In the genomic region with DNA sequence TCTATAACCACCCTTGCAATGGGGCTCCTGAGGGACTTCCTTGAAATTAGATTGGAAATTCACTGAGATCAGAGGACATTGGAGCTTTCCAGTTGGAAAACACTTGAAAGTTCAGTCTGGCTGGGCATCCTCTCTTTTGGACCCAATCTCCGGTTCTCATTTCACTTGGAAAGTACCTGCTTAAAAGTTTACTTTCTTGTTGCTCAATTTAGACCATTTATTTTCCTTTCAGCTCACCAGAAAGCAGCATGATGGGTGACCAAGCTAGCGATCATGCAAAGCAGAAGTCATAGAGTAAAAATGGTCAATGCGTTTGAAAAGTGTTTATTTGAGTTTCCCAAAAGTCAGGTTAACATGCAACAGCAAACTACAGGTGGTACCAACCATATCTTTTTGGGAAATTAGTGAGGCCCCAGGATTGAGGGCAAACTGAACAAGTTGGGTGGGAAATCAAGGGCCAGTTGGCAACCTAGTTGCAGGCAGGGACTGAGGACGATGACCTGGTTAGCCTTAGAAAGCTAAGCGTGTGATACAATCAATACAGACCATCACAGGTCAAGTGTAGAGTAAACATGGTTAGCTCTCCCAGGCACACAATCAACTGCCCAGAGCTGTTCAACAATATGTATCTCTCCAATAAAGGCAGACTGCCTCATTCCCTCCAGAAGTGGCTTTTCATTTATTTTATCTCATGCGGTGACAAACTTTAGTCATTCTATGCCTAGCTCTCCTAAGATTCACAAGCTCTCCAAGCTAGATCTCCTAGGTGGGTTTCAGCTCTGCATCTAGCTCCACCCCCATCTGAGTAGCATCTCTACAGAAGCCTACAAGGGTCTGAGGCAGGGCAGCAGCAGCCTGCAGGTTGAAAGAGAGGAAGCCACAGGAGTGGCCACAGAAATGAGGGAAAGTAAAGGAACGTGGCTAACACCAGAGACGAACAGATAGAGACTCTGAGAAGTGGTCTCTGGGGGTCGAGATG, we compare ENCODE assay signal across 1 cellular context.
TF ChIP-seq lines count a peak whose summit lies in the region.

No MANE protein-coding gene starts in this region.

TF ChIP-seq in HepG2, 621 proteins besides CTCF, POLR2A, EP300 and RAD21 (continued from another document and continues in another):
- TF ChIP-seq ZNF296 (CRISPR knock-in tag; conservative IDR thresholded peaks at IDR 0.05) (no peak), ZNF775 (CRISPR knock-in tag; IDR thresholded peaks at IDR 0.05; ENCODE audit: borderline replicate concordance) (no peak), FOXJ3 (CRISPR knock-in tag; IDR thresholded peaks at IDR 0.05; ENCODE audit: borderline replicate concordance) (no peak), RBFOX2 (IDR thresholded peaks at IDR 0.05; ENCODE audit: low read depth, low read length) (no peak), SKIL (CRISPR knock-in tag; IDR thresholded peaks at IDR 0.05; ENCODE audit: borderline replicate concordance) (no peak), ZNF737 (CRISPR knock-in tag; IDR thresholded peaks at IDR 0.05; ENCODE audit: borderline replicate concordance) (no peak), ZNF512 (CRISPR knock-in tag; IDR thresholded peaks at IDR 0.05) (no peak), YY1 (IDR thresholded peaks at IDR 0.05; ENCODE audit: insufficient read depth, insufficient replicate concordance, low read depth, low read length) (no peak), GPN1 (CRISPR knock-in tag; IDR thresholded peaks at IDR 0.05; ENCODE audit: borderline replicate concordance) (no peak), ZBTB7A (CRISPR knock-in tag; IDR thresholded peaks at IDR 0.05) (0 out of 2 replicates have a peak, but pooled peaks have one; percentile 26), TAF1 (CRISPR knock-in tag; IDR thresholded peaks at IDR 0.05) (no peak), PHF21A (CRISPR knock-in tag; IDR thresholded peaks at IDR 0.05) (no peak), EED (CRISPR knock-in tag; IDR thresholded peaks at IDR 0.05) (no peak), SOX5 (CRISPR knock-in tag; IDR thresholded peaks at IDR 0.05; ENCODE audit: borderline replicate concordance) (peak; percentile 67; the same call in 1 of the 2 replicates), SOX13 (IDR thresholded peaks at IDR 0.05) (no peak), SOX13 (CRISPR knock-in tag; conservative IDR thresholded peaks at IDR 0.05 in 1 of 2, IDR thresholded peaks at IDR 0.05 in 1 of 2) (peak in 1 of 2 experiments; percentile 40; a peak in 1 of 4 replicates), KDM3A (CRISPR knock-in tag; IDR thresholded peaks at IDR 0.05; ENCODE audit: low read depth) (no peak), RERE (CRISPR knock-in tag; IDR thresholded peaks at IDR 0.05; ENCODE audit: low read depth) (peak; percentile 80; the same call in 1 of the 2 replicates), TEAD3 (CRISPR knock-in tag; optimal IDR thresholded peaks at IDR 0.05; ENCODE audit: borderline replicate concordance) (peak; percentile 18), ZEB1 (IDR thresholded peaks at IDR 0.05; ENCODE audit: insufficient replicate concordance, low read depth) (no peak), ZNF253 (CRISPR knock-in tag; IDR thresholded peaks at IDR 0.05; ENCODE audit: borderline replicate concordance) (no peak), ZNF160 (CRISPR knock-in tag; IDR thresholded peaks at IDR 0.05) (no peak), KLF6 (CRISPR knock-in tag; IDR thresholded peaks at IDR 0.05) (no peak), NR2F2 (IDR thresholded peaks at IDR 0.05; ENCODE audit: borderline replicate concordance, low read depth) (peak; percentile 99), MIER3 (CRISPR knock-in tag; IDR thresholded peaks at IDR 0.05; ENCODE audit: borderline replicate concordance) (no peak), ZNF326 (CRISPR knock-in tag; IDR thresholded peaks at IDR 0.05; ENCODE audit: borderline replicate concordance) (no peak), FLYWCH1 (CRISPR knock-in tag; IDR thresholded peaks at IDR 0.05) (no peak), ZFP36L1 (CRISPR knock-in tag; IDR thresholded peaks at IDR 0.05) (0 out of 2 replicates have a peak, but pooled peaks have one; percentile 37), SUZ12 (IDR thresholded peaks at IDR 0.05; ENCODE audit: low read depth, low read length) (no peak), HNF4G (IDR thresholded peaks at IDR 0.05; ENCODE audit: borderline replicate concordance, low read depth, low read length) (no peak), HNF4G (CRISPR knock-in tag; IDR thresholded peaks at IDR 0.05; ENCODE audit: borderline replicate concordance, low read depth) (no peak), ZIK1 (CRISPR knock-in tag; IDR thresholded peaks at IDR 0.05; ENCODE audit: borderline replicate concordance, low read depth) (no peak), FOXA1 (IDR thresholded peaks at IDR 0.05) (no peak), FOXA1 (CRISPR knock-in tag; IDR thresholded peaks at IDR 0.05) (peak; percentile 87), POLR2AphosphoS5 (IDR thresholded peaks at IDR 0.05; ENCODE audit: low read depth, low read length) (no peak), ZMYM4 (CRISPR knock-in tag; IDR thresholded peaks at IDR 0.05) (no peak; the same call in 1 of the 2 replicates), NAIF1 (CRISPR knock-in tag; IDR thresholded peaks at IDR 0.05; ENCODE audit: borderline replicate concordance) (no peak), FOXA3 (CRISPR knock-in tag; IDR thresholded peaks at IDR 0.05) (peak; percentile 94), KMT2B (CRISPR knock-in tag; IDR thresholded peaks at IDR 0.05) (no peak), NFIC (IDR thresholded peaks at IDR 0.05; ENCODE audit: low read length) (peak; percentile 57; the same call in 1 of the 2 replicates), ZNF343 (CRISPR knock-in tag; IDR thresholded peaks at IDR 0.05) (no peak)
- TF ChIP-seq, protein P1, sequence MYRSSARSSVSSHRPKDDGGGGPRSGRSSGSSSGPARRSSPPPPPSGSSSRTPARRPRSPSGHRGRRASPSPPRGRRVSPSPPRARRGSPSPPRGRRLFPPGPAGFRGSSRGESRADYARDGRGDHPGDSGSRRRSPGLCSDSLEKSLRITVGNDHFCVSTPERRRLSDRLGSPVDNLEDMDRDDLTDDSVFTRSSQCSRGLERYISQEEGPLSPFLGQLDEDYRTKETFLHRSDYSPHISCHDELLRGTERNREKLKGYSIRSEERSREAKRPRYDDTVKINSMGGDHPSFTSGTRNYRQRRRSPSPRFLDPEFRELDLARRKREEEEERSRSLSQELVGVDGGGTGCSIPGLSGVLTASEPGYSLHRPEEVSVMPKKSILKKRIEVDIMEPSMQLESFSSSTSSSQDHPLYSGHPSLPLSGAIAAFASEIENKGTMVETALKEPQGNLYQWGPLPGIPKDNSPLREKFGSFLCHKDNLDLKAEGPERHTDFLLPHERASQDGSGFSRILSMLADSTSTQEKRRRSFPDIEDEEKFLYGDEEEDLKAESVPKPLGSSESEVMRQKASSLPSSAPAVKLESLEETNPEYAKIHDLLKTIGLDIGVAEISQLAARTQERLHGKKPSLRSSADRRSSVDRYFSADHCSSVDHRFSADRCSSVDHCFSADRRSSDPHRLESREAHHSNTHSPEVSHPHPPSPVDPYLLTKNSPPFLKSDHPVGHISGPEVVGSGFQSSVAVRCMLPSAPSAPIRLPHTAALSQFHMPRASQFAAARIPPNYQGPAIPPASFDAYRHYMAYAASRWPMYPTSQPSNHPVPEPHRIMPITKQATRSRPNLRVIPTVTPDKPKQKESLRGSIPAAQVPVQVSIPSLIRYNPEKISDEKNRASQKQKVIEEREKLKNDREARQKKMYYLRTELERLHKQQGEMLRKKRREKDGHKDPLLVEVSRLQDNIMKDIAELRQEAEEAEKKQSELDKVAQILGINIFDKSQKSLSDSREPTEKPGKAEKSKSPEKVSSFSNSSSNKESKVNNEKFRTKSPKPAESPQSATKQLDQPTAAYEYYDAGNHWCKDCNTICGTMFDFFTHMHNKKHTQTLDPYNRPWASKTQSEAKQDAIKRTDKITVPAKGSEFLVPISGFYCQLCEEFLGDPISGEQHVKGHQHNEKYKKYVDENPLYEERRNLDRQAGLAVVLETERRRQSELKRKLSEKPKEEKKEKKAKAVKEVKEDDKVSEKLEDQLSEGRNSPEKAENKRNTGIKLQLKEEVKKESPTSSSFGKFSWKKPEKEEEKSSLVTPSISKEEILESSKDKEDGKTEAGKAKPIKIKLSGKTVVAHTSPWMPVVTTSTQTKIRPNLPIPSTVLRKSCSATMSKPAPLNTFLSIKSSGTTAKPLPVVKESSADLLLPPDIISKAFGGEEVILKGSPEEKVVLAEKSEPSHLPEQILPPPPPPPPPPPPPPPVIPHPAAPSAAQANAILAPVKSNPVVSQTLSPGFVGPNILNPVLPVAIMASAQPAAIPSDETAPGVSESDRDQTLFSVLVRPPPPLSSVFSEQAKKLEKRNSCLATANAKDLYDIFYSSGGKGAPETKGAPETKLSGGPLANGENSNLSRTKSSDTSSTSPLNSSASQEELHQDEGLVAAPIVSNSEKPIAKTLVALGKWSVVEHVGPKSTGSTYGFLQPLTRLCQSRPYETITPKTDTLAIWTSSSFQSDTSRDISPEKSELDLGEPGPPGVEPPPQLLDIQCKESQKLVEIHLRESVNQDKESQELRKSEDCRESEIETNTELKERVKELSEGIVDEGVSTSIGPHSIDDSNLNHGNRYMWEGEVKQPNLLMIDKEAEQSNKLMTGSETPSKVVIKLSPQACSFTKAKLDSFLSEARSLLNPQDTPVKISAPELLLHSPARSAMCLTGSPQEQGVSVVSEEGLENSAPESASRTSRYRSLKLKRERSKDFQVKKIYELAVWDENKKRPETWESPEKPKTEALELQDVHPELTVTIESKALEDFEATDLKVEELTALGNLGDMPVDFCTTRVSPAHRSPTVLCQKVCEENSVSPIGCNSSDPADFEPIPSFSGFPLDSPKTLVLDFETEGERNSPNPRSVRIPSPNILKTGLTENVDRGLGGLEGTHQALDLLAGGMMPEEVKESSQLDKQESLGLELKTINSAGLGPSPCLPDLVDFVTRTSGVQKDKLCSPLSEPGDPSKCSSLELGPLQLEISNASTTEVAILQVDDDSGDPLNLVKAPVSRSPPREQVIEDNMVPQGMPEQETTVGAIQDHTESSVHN (CRISPR knock-in tag; IDR thresholded peaks at IDR 0.05) = no peak
- TF ChIP-seq, protein P2, sequence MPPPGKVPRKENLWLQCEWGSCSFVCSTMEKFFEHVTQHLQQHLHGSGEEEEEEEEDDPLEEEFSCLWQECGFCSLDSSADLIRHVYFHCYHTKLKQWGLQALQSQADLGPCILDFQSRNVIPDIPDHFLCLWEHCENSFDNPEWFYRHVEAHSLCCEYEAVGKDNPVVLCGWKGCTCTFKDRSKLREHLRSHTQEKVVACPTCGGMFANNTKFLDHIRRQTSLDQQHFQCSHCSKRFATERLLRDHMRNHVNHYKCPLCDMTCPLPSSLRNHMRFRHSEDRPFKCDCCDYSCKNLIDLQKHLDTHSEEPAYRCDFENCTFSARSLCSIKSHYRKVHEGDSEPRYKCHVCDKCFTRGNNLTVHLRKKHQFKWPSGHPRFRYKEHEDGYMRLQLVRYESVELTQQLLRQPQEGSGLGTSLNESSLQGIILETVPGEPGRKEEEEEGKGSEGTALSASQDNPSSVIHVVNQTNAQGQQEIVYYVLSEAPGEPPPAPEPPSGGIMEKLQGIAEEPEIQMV (CRISPR knock-in tag; IDR thresholded peaks at IDR 0.05; ENCODE audit: low read depth) = no peak
